Comparison of ENCODE assay signal across 8 cellular contexts in the genomic region with DNA sequence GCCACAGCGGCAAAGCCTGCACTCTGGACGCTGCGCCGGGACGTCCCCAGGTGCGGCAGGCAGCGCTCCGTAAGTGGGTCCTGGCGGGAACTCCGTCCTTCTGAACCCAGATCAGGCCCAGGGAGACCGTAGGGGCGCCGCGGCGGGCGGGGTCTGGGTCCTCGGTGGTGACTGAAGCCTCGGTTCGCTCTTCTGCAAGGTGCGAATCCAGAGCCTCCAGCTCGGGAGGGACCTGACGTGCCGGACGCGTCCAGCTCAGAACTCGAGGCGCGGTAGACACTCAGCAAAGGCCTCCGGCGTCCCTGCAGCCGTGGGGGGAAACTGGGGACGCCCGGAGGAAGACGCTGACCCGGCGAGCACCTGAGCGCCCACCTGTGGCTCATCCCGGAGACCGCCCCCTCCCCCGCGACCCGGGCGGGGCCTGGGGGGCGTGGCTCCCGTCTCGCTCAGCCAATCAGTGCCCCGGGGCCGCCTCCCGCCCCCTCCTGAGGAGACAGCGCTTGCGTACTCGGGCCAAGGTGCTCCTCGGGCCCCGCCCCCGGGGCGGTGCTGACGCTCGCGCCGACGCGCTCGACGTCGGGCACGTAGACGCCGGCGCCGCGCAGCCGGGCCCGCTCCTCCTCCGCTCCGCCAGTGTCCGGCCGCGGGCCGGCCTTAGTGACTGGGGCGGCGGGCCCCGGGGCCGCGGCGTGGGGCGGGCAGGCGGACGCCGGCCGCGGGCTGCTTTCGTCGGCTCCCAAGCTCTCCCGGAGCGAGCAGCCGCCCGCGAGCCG. TPM values are rescaled to one million over a fixed set of nuclear protein-coding genes. Genes with fewer than 3 reads are reported as not detected.
DNase-seq lines count a peak whose midpoint lies in the region; ATAC-seq and TF ChIP-seq lines count a peak whose summit lies in the region.

A gene (plus strand): TSS at position 587 of the 773 bp plus-strand sequence. CDS start 1,483 bp downstream, outside the sequence.

- H3K27ac ChIP-seq in adrenal gland (peak within 1 kb of the TSS; percentile 78 to 98 (median 93)), upper lobe of left lung (peak within 1 kb of the TSS; percentile 88 to 97 (median 92))

- peak; percentile 97 to 98 for TF ChIP-seq POLR2A in adrenal gland (IDR thresholded peaks at IDR 0.05)
- peak in 3 of 4 donors; percentile 86 to 95 (median 94) for TF ChIP-seq POLR2A in upper lobe of left lung (IDR thresholded peaks at IDR 0.05)

- H3K4me3 ChIP-seq in adrenal gland (peak within 1 kb of the TSS; percentile 60 to 97 (median 80)), upper lobe of left lung (peak within 1 kb of the TSS; percentile 73 to 98 (median 92))

- H3K4me1 ChIP-seq in adrenal gland (replicated peaks in 1 of 2) (peaks cover 8 to 32% of the 10 kb centered on the region in 2 donors), upper lobe of left lung (peaks cover 19 to 33% (median 24%) of the 10 kb centered on the region in 4 donors)

- WGBS in adrenal gland, 4 donors = 0 to 1% methylated on average over 96 to 98 of the region's 99 CpGs; no CpG with 5 or more reads in 2 of the 4 donors
- WGBS in upper lobe of left lung, 2 donors = 0% methylated on average over 12 to 39 of the region's 99 CpGs

- H3K9me3 ChIP-seq in adrenal gland (replicated peaks in 1 of 3) = no peaks in the 10 kb centered on the region
- no peaks in the 10 kb centered on the region for H3K9me3 ChIP-seq in upper lobe of left lung

- H3K36me3 ChIP-seq in adrenal gland (replicated peaks in 1 of 2) (peaks cover 0 to 16% of the 10 kb centered on the region in 2 donors), upper lobe of left lung (peaks cover 0 to 31% (median 12%) of the 10 kb centered on the region in 4 donors)

- TF ChIP-seq CTCF in GM13977 (IDR thresholded peaks at IDR 0.05; ENCODE audit: extremely low read depth, insufficient read depth, missing control alignments) (peak; percentile 25), adrenal gland (IDR thresholded peaks at IDR 0.05) (no peak), upper lobe of left lung (IDR thresholded peaks at IDR 0.05) (no peak)

- DNase-seq in GM13977 (ENCODE audit: low spot score) = peak; percentile 99
- DNase-seq in NCI-H146 (lab: John Stamatoyannopoulos, UW) = peak; percentile 99
- DNase-seq in T-helper 1 cell = peak; percentile 92 to 96 (median 93)
- DNase-seq in adrenal gland = peak; percentile 95 to 97 (median 97)
- DNase-seq in left cardiac atrium = peak; percentile 96
- peak; percentile 98 for DNase-seq in posterior vena cava (ENCODE audit: low spot score)
- peak; percentile 96 to 99 for DNase-seq in upper lobe of left lung

- TF ChIP-seq EP300 in upper lobe of left lung (IDR thresholded peaks at IDR 0.05) = peak in 1 of 4 donors; percentile 42

- intact Hi-C loops in adrenal gland (cut with DNase I) (no loop called here), left cardiac atrium (cut with DNase I) (loop anchor here in 1 of 2 donors (10.0 kb wide), 1 partner anchor 105 kb away; no protein-coding TSS in a partner anchor), posterior vena cava (cut with DNase I) (no loop called here)

- in situ Hi-C loops in GM13977 (cut with MboI; ENCODE audit: low pct_unique_long_range_greater_than_20kb, low sequenced_read_pairs, unreplicated experiment) = no loop called here

- no peaks in the 10 kb centered on the region for H3K27me3 ChIP-seq in adrenal gland
- H3K27me3 ChIP-seq in upper lobe of left lung = no peaks in the 10 kb centered on the region

- ATAC-seq in HG02870 (IDR thresholded peaks at IDR 0.05; ENCODE audit: unreplicated experiment) = peak; percentile 85
- ATAC-seq in left cardiac atrium = peak; percentile 99
- peak; percentile 99 for ATAC-seq in upper lobe of left lung (ENCODE audit: low FRiP score in 2 of 2)

RNA-seq across cellular contexts. Expression of the gene that starts here (rescaled TPM):
- total RNA-seq in adrenal gland (10 to 100 TPM; 25.8 to 58.6 (median 41.6) TPM), left cardiac atrium (10 to 100 TPM; 32.0 to 39.8 TPM), posterior vena cava (10 to 100 TPM; 53.7 to 55.3 TPM), upper lobe of left lung (100 to 1,000 TPM in 3 of 6 donors, 10 to 100 TPM in 3; 53.7 to 164 (median 83.3) TPM)
- polyA plus RNA-seq in adrenal gland = 10 to 100 TPM; 28.9 to 33.1 (median 32.9) TPM

Comparison
In these comparisons a context has a peak if more than half of its experiments do, and no peak if none do; other contexts are left out.
1. Peak in every context shown above with its lines: DNase-seq, ATAC-seq, H3K4me3 ChIP-seq and H3K27ac ChIP-seq.